In genomic region chr1:118074101-118074500, GRCh38 we compare ENCODE assay signal across 24 cellular contexts.
A peak's percentile ranks its signal among the peaks of the same experiment; 100 is the strongest.
DNase-seq lines count a peak whose midpoint lies in the region; ATAC-seq and TF ChIP-seq lines count a peak whose summit lies in the region.
"Had no signal": no experiment of that assay in that cellular context is flagged by ENCODE, and none has a peak within 500 bp of the region (broad histone marks: within the 10 kb centered on the region; RNA-seq: fewer than 3 reads in every experiment).

No MANE protein-coding gene starts in this region.

- H3K79me2 ChIP-seq in SK-N-SH (ENCODE audit: insufficient read depth): no peaks in the 10 kb centered on the region

- H3K9ac ChIP-seq in SK-N-SH: no peak overlapping the region

- H3K4me3 ChIP-seq in AG10803 (ENCODE audit: low read length) (no peak overlapping the region), SK-N-SH (ENCODE audit: low read depth in 2 of 2, low read length in 1 of 2) (no peak overlapping the region)
- H3K4me3 ChIP-seq: gastroesophageal sphincter, Peyer's patch, psoas muscle had no signal

- 0 out of 2 replicates have a peak overlapping the region, but pooled peaks have one; percentile 24 for H3K4me2 ChIP-seq in SK-N-SH

- no peaks in the 10 kb centered on the region for H3K36me3 ChIP-seq in SK-N-SH (replicated peaks in 1 of 2; ENCODE audit: control insufficient read depth in 1 of 2, insufficient read depth in 2 of 2, low read length in 1 of 2)
- H3K36me3 ChIP-seq: brain microvascular endothelial cell, gastroesophageal sphincter, Peyer's patch had no signal

- H3K4me3 Mint-ChIP-seq in stimulated activated effector memory CD8-positive, alpha-beta T cell treated with anti-CD3 and anti-CD28 coated beads, Interleukin-12 subunit alpha, Interleukin-12 subunit beta, amount 100 ng/mL, for 72 hours: no peak overlapping the region
- H3K4me3 Mint-ChIP-seq: activated CD4-positive, alpha-beta memory T cell treated with anti-CD3 and anti-CD28 coated beads, Interleukin-2, amount 10 ng/mL, durations not matched to agents 7 days and 5 days; B cell; stimulated activated naive B cell treated with anti-CD40 and anti-IgM and Interleukin-4, amounts not matched to agents 10 μg/mL and 1 μg/mL and 100 μg/mL, for 72 hours had no signal

- TF ChIP-seq CTCF in AG10803 (conservative IDR thresholded peaks at IDR 0.05; ENCODE audit: low read length) (no peak), SK-N-SH (IDR thresholded peaks at IDR 0.05) (no peak)

- H4K20me1 ChIP-seq in SK-N-SH (ENCODE audit: insufficient read depth): no peaks in the 10 kb centered on the region

- no peak for ATAC-seq in Right ventricle myocardium superior (ENCODE audit: poor library complexity)
- no peak for ATAC-seq in stimulated activated effector memory CD8-positive, alpha-beta T cell treated with anti-CD3 and anti-CD28 coated beads, Interleukin-12 subunit alpha, Interleukin-12 subunit beta, amount 100 ng/mL, for 72 hours
- ATAC-seq: activated CD4-positive, CD25-positive, alpha-beta regulatory T cell treated with anti-CD3 and anti-CD28 coated beads, Interleukin-2, amount 50 U/mL, for 24 hours; esophagus mucosa; gastroesophageal sphincter; HepG2; stimulated activated naive B cell treated with anti-CD40 and anti-IgM and Interleukin-4, amounts not matched to agents 10 μg/mL and 1 μg/mL and 100 μg/mL, for 72 hours had no signal

- 5% methylated on average over 4 of the region's 4 CpGs for WGBS in SK-N-SH (ENCODE audit: low lambda C conversion rate)

- TF ChIP-seq EP300 in SK-N-SH (IDR thresholded peaks at IDR 0.05; ENCODE audit: borderline replicate concordance in 1 of 2, low read depth in 1 of 2, low read length in 1 of 2): no peak

- H3K4me1 Mint-ChIP-seq in stimulated activated effector memory CD8-positive, alpha-beta T cell treated with anti-CD3 and anti-CD28 coated beads, Interleukin-12 subunit alpha, Interleukin-12 subunit beta, amount 100 ng/mL, for 72 hours: no peaks in the 10 kb centered on the region
- H3K4me1 Mint-ChIP-seq: activated CD4-positive, alpha-beta memory T cell treated with anti-CD3 and anti-CD28 coated beads, Interleukin-2, amount 10 ng/mL, durations not matched to agents 7 days and 5 days; B cell; stimulated activated naive B cell treated with anti-CD40 and anti-IgM and Interleukin-4, amounts not matched to agents 10 μg/mL and 1 μg/mL and 100 μg/mL, for 72 hours had no signal

- H3F3A ChIP-seq in SK-N-SH (replicated peaks; ENCODE audit: insufficient read depth): no peaks in the 10 kb centered on the region

- H3K9me3 ChIP-seq in SK-N-SH: no peaks in the 10 kb centered on the region
- H3K9me3 ChIP-seq: gastroesophageal sphincter, Peyer's patch had no signal

- H3K27ac ChIP-seq in SK-N-SH (ENCODE audit: low read depth in 2 of 2, low read length in 1 of 2): no peak overlapping the region
- H3K27ac ChIP-seq: brain microvascular endothelial cell, gastroesophageal sphincter, Peyer's patch, psoas muscle had no signal

- H2AFZ ChIP-seq in SK-N-SH (ENCODE audit: low read depth): no peak overlapping the region

- H3K27me3 ChIP-seq in SK-N-SH (ENCODE audit: insufficient read depth): no peaks in the 10 kb centered on the region
- H3K27me3 ChIP-seq: brain microvascular endothelial cell, gastroesophageal sphincter, Peyer's patch had no signal

- no peak for TF ChIP-seq RAD21 in SK-N-SH (IDR thresholded peaks at IDR 0.05; ENCODE audit: low read length)

- H3K27ac Mint-ChIP-seq in stimulated activated effector memory CD8-positive, alpha-beta T cell treated with anti-CD3 and anti-CD28 coated beads, Interleukin-12 subunit alpha, Interleukin-12 subunit beta, amount 100 ng/mL, for 72 hours: no peak overlapping the region
- H3K27ac Mint-ChIP-seq: activated CD4-positive, alpha-beta memory T cell treated with anti-CD3 and anti-CD28 coated beads, Interleukin-2, amount 10 ng/mL, durations not matched to agents 7 days and 5 days; B cell; stimulated activated naive B cell treated with anti-CD40 and anti-IgM and Interleukin-4, amounts not matched to agents 10 μg/mL and 1 μg/mL and 100 μg/mL, for 72 hours had no signal

- intact Hi-C loops in Right ventricle myocardium superior (cut with DNase I): no loop called here

- no peaks in the 10 kb centered on the region for H3K9me3 Mint-ChIP-seq in stimulated activated effector memory CD8-positive, alpha-beta T cell treated with anti-CD3 and anti-CD28 coated beads, Interleukin-12 subunit alpha, Interleukin-12 subunit beta, amount 100 ng/mL, for 72 hours
- H3K9me3 Mint-ChIP-seq: activated CD4-positive, alpha-beta memory T cell treated with anti-CD3 and anti-CD28 coated beads, Interleukin-2, amount 10 ng/mL, durations not matched to agents 7 days and 5 days; stimulated activated naive B cell treated with anti-CD40 and anti-IgM and Interleukin-4, amounts not matched to agents 10 μg/mL and 1 μg/mL and 100 μg/mL, for 72 hours had no signal

- no peaks in the 10 kb centered on the region for H3K36me3 Mint-ChIP-seq in stimulated activated effector memory CD8-positive, alpha-beta T cell treated with anti-CD3 and anti-CD28 coated beads, Interleukin-12 subunit alpha, Interleukin-12 subunit beta, amount 100 ng/mL, for 72 hours
- H3K36me3 Mint-ChIP-seq: stimulated activated naive B cell treated with anti-CD40 and anti-IgM and Interleukin-4, amounts not matched to agents 10 μg/mL and 1 μg/mL and 100 μg/mL, for 72 hours had no signal

- CTCF ChIA-PET in SK-N-SH (lab: Yijun Ruan, JAX): interaction anchor here (1.5 kb wide), 1 partner anchor 8 kb away, joined by 5 read pairs; no protein-coding TSS in a partner anchor

- H3K4me1 ChIP-seq in SK-N-SH (ENCODE audit: control insufficient read depth in 1 of 2, insufficient read depth in 2 of 2, low read depth in 1 of 2, low read length in 1 of 2): no peaks in the 10 kb centered on the region
- H3K4me1 ChIP-seq: gastroesophageal sphincter, Peyer's patch, psoas muscle had no signal

- peak; percentile 62 for DNase-seq in AG10803 (ENCODE audit: low read depth)
- DNase-seq in GM04504 (ENCODE audit: low read depth): peak; percentile 22
- DNase-seq in SK-N-SH: no peak
- DNase-seq in left kidney (ENCODE audit: low read depth, low spot score): peak; percentile 4
- no peak for DNase-seq in stimulated activated CD4-positive, alpha-beta T cell treated with anti-CD3 and anti-CD28 coated beads, Interleukin-4, amount 100 ng/mL, for 1 hour
- DNase-seq in Right ventricle myocardium superior: no peak
- DNase-seq in stimulated activated effector memory CD8-positive, alpha-beta T cell treated with anti-CD3 and anti-CD28 coated beads, Interleukin-12 subunit alpha, Interleukin-12 subunit beta, amount 100 ng/mL, for 72 hours (ENCODE audit: low spot score in 2 of 2): no peak
- DNase-seq: activated CD4-positive, alpha-beta memory T cell treated with anti-CD3 and anti-CD28 coated beads, Interleukin-2, amount 10 ng/mL, durations not matched to agents 7 days and 5 days; activated gamma-delta T cell treated with Interleukin-2 at 50 U/mL for 16 hours; activated T-cell treated with anti-CD3 and anti-CD28 coated beads for 4 hours; brain microvascular endothelial cell; effector memory CD4-positive, alpha-beta T cell; kidney; NCI-H146; Peyer's patch; psoas muscle; stimulated activated CD4-positive, alpha-beta T cell treated with anti-CD3 and anti-CD28 coated beads, Interleukin-1b, Interleukin-23, amount 100 ng/mL, for 48 hours; stimulated activated naive B cell treated with anti-CD40 and anti-IgM and Interleukin-4, amounts not matched to agents 10 μg/mL and 1 μg/mL and 100 μg/mL, for 72 hours; T-helper 9 cell had no signal

- POLR2A ChIA-PET in SK-N-SH (lab: Yijun Ruan, JAX): no interaction called here

- H3K9me2 ChIP-seq in SK-N-SH: no peaks in the 10 kb centered on the region

TF ChIP-seq in SK-N-SH, 30 proteins besides CTCF, POLR2A, EP300 and RAD21:
- TF ChIP-seq EZH2phosphoT487 (IDR thresholded peaks at IDR 0.05; ENCODE audit: borderline replicate concordance, low read depth) (no peak), NRF1 (IDR thresholded peaks at IDR 0.05; ENCODE audit: low read depth, low read length) (no peak)

Comparison
In these comparisons a context has a peak if more than half of its experiments do, and no peak if none do; other contexts are left out.
1. DNase-seq: peak in AG10803 (single experiment), GM04504 (single experiment) and left kidney (single experiment); none in SK-N-SH (single experiment), stimulated activated CD4-positive, alpha-beta T cell treated with anti-CD3 and anti-CD28 coated beads, Interleukin-4, amount 100 ng/mL, for 1 hour (single experiment), Right ventricle myocardium superior (single experiment) and stimulated activated effector memory CD8-positive, alpha-beta T cell treated with anti-CD3 and anti-CD28 coated beads, Interleukin-12 subunit alpha, Interleukin-12 subunit beta, amount 100 ng/mL, for 72 hours (0 of 2).